In genomic region chr1:156844638-156845037, GRCh38 we compare ENCODE assay signal across 1 cellular context.
TF ChIP-seq lines count a peak whose summit lies in the region.

No MANE protein-coding gene starts in this region.

TF ChIP-seq in GM23338, 12 proteins besides CTCF, POLR2A, EP300 and RAD21:
- TF ChIP-seq EZH2 (IDR thresholded peaks at IDR 0.05; ENCODE audit: low read depth, unreplicated experiment) (peak; percentile 52), JUNB (IDR thresholded peaks at IDR 0.05; ENCODE audit: unreplicated experiment) (no peak), STAT1 (IDR thresholded peaks at IDR 0.05; ENCODE audit: unreplicated experiment) (no peak)
